1 cellular context compared by ENCODE assay signal in genomic region chr14:33237102-33237501, GRCh38.
TF ChIP-seq lines count a peak whose summit lies in the region.

No MANE protein-coding gene starts in this region.

TF ChIP-seq in GM23338, 12 proteins besides CTCF, POLR2A, EP300 and RAD21 (continued from another document):
- TF ChIP-seq EZH2phosphoT487 (IDR thresholded peaks at IDR 0.05; ENCODE audit: unreplicated experiment) (no peak), CREB1 (CRISPR knock-in tag; IDR thresholded peaks at IDR 0.05; ENCODE audit: low read depth) (no peak), ZNF331 (CRISPR knock-in tag; IDR thresholded peaks at IDR 0.05; ENCODE audit: low read depth) (no peak), STAT1 (IDR thresholded peaks at IDR 0.05; ENCODE audit: unreplicated experiment) (no peak), POLR2AphosphoS5 (IDR thresholded peaks at IDR 0.05; ENCODE audit: low read depth) (no peak), ZNF114 (CRISPR knock-in tag; IDR thresholded peaks at IDR 0.05) (no peak), JUNB (IDR thresholded peaks at IDR 0.05; ENCODE audit: unreplicated experiment) (no peak), NANOG (IDR thresholded peaks at IDR 0.05; ENCODE audit: borderline replicate concordance) (no peak), REST (IDR thresholded peaks at IDR 0.05; ENCODE audit: unreplicated experiment) (no peak), EZH2 (IDR thresholded peaks at IDR 0.05; ENCODE audit: low read depth, unreplicated experiment) (no peak)
